In the genomic region with DNA sequence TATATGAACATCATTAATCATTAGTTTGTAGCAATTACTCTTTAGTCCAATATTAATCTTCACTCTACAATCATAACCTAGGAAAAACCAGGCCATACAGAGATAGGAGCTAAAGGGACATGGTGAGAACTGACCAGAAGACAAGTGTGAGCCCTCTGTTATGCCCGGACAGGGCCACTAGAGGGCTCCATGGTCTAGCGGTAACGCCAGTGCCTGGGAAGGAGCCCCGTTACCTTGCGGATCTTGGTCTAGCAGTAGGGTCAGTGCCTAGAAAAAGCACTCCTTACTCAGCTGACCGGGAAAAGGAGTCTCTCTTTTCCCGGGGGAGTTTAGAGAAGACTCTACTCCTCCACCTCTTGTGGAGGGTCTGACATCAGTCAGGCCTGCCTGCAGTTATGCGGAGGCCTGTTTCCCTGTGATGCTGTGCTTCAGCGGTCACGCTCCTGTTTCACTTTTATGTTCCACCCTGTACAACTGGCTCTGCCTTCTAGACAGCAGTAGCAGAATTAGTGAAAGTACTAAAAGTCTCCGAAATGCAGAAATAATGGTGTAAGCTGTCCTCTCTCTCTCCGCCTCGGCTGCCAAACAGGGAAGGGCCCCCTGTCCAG, we compare ENCODE assay signal across 8 cellular contexts. TPM values are rescaled to one million over a fixed set of nuclear protein-coding genes. Genes with fewer than 3 reads are reported as not detected.
DNase-seq lines count a peak whose midpoint lies in the region; ATAC-seq lines count a peak whose summit lies in the region.

No MANE protein-coding gene starts in this region.

- no peak overlapping the region for H3K27ac Mint-ChIP-seq in central memory CD8-positive, alpha-beta T cell (ENCODE audit: low read depth)

- no peaks in the 10 kb centered on the region for H3K36me3 Mint-ChIP-seq in central memory CD8-positive, alpha-beta T cell (ENCODE audit: insufficient read depth)

- H3K27me3 Mint-ChIP-seq in central memory CD8-positive, alpha-beta T cell = peaks cover 7% of the 10 kb centered on the region

- peak; percentile 40 for ATAC-seq in central memory CD8-positive, alpha-beta T cell (replicated peaks; ENCODE audit: extremely low read depth, poor library complexity, severe bottlenecking)
- ATAC-seq in left lobe of liver (peak; percentile 93), HG02970 (IDR thresholded peaks at IDR 0.05; ENCODE audit: low FRiP score, unreplicated experiment) (no peak)

- no peaks in the 10 kb centered on the region for H3K9me3 Mint-ChIP-seq in central memory CD8-positive, alpha-beta T cell

- H3K4me3 Mint-ChIP-seq in central memory CD8-positive, alpha-beta T cell = no peak overlapping the region

- H3K4me1 Mint-ChIP-seq in central memory CD8-positive, alpha-beta T cell = peaks cover 5% of the 10 kb centered on the region

- peak; percentile 23 to 28 for DNase-seq in NOMO-1 (lab: John Stamatoyannopoulos, UW; ENCODE audit: unreplicated experiment in 2 of 2)
- no peak for DNase-seq in NOMO-1 treated with dmso at 0.1 percent for 144 hours (lab: John Stamatoyannopoulos, UW; ENCODE audit: unreplicated experiment)
- DNase-seq in NCI-H2196 (lab: John Stamatoyannopoulos, UW; ENCODE audit: unreplicated experiment) = peak; percentile 68
- DNase-seq in activated CD4-positive, CD25-positive, alpha-beta regulatory T cell treated with anti-CD3 and anti-CD28 coated beads, Interleukin-2, amount 50 U/mL, for 72 hours = peak; percentile 74
- DNase-seq in central memory CD8-positive, alpha-beta T cell (ENCODE audit: low spot score in 2 of 2) = peak; percentile 33 to 41
- peak; percentile 66 for DNase-seq in left lobe of liver (ENCODE audit: low spot score)
- DNase-seq in stimulated activated CD4-positive, alpha-beta T cell treated with anti-CD3 and anti-CD28 coated beads, Interleukin-2, amount 100 ng/mL, for 4 hours (ENCODE audit: low read depth) = peak; percentile 48

RNA-seq across cellular contexts. Expression of a gene that starts 13.8 kb away (rescaled TPM):
- not detected for total RNA-seq in left lobe of liver

RNA-seq across cellular contexts. Expression of a gene that starts 26.8 kb away (rescaled TPM):
- total RNA-seq in left lobe of liver = not detected

RNA-seq across cellular contexts. Expression of a gene that starts 45.1 kb away (rescaled TPM):
- not detected for total RNA-seq in left lobe of liver
